In genomic region chr5:35778259-35778769, GRCh38 we compare ENCODE assay signal across 7 cellular contexts.
"Had no signal": no experiment of that assay in that cellular context is flagged by ENCODE, and none has a peak within 500 bp of the region (broad histone marks: within the 10 kb centered on the region; RNA-seq: fewer than 3 reads in every experiment).

No MANE protein-coding gene starts in this region.

- H3K9me3 ChIP-seq: esophagus squamous epithelium, pancreas, SJCRH30, thoracic aorta had no signal

- H3K79me2 ChIP-seq: hepatocyte had no signal

- H3K36me3 ChIP-seq: cardiac muscle cell, esophagus squamous epithelium, pancreas, SJCRH30, thoracic aorta had no signal

- DNase-seq: activated gamma-delta T cell, esophagus squamous epithelium had no signal

- H3K4me2 ChIP-seq: hepatocyte had no signal

- H3K27ac ChIP-seq: cardiac muscle cell, esophagus squamous epithelium, hepatocyte, pancreas, SJCRH30, thoracic aorta had no signal

- H3K27me3 ChIP-seq: cardiac muscle cell, esophagus squamous epithelium, hepatocyte, pancreas, SJCRH30 had no signal

- H3K4me3 ChIP-seq: cardiac muscle cell, esophagus squamous epithelium, hepatocyte, pancreas, SJCRH30, thoracic aorta had no signal

- H2AFZ ChIP-seq: hepatocyte had no signal

- H3K4me1 ChIP-seq: pancreas, SJCRH30 had no signal
